ENCODE assay signal across 12 cellular contexts in the genomic region with DNA sequence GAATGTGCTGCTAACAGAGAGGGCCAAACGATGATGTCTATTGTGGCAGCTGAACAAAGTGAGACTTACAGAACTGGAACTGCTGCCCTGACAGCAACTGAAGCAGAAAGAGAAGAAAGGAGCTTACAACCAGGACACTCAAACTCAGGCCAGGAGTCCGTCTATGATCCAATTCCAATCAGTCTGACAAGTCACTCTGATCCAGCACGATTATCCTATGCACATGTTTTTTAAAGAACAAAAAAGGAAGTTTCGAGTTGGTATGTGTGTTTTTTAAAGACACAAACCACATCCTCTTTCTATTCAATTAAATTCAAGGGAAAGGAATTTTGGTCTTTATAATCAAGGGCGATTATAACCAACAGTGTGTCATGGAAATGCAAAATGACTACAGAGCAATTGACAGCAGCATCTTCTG. TPM values are rescaled to one million over a fixed set of nuclear protein-coding genes. Genes with fewer than 3 reads are reported as not detected.
DNase-seq lines count a peak whose midpoint lies in the region; ATAC-seq lines count a peak whose summit lies in the region.
"Had no signal": no experiment of that assay in that cellular context is flagged by ENCODE, and none has a peak within 500 bp of the region (broad histone marks: within the 10 kb centered on the region; RNA-seq: fewer than 3 reads in every experiment).

No MANE protein-coding gene starts in this region.

- no peak overlapping the region for H3K23ac ChIP-seq in mesenchymal stem cell (ENCODE audit: low read length in 2 of 2)

- no peak overlapping the region for H3K14ac ChIP-seq in mesenchymal stem cell (ENCODE audit: low read length in 2 of 2)

- H2BK12ac ChIP-seq in mesenchymal stem cell (ENCODE audit: low read length in 2 of 2): no peak overlapping the region

- no peaks in the 10 kb centered on the region for H3K9me3 ChIP-seq in mesenchymal stem cell (ENCODE audit: control insufficient read depth, low read length)

- H2AFZ ChIP-seq in mesenchymal stem cell (ENCODE audit: low read depth, low read length): no peak overlapping the region

- no peak overlapping the region for H3K18ac ChIP-seq in mesenchymal stem cell (ENCODE audit: low read depth in 1 of 2, low read length in 2 of 2)

- H2AK5ac ChIP-seq in mesenchymal stem cell (ENCODE audit: low read length, severe bottlenecking): no peak overlapping the region

- H2BK120ac ChIP-seq in mesenchymal stem cell (ENCODE audit: low read depth, low read length): no peak overlapping the region

- H3K4me2 ChIP-seq in mesenchymal stem cell (ENCODE audit: low read length, poor library complexity, severe bottlenecking): no peak overlapping the region

- no peak overlapping the region for H2BK15ac ChIP-seq in mesenchymal stem cell (ENCODE audit: low read depth, poor library complexity, severe bottlenecking)

- H3K27ac ChIP-seq in temporal lobe (ENCODE audit: low read depth, low read length) (peak overlapping the region; percentile 39), mesenchymal stem cell (ENCODE audit: low read length, poor library complexity, severe bottlenecking) (no peak overlapping the region)

- no peak overlapping the region for H3K9ac ChIP-seq in mesenchymal stem cell (ENCODE audit: low read length)

- WGBS in mesenchymal stem cell: 68% methylated on average over 2 of the region's 5 CpGs

- peak overlapping the region; percentile 60 for H3K27ac Mint-ChIP-seq in activated naive CD4-positive, alpha-beta T cell treated with anti-CD3 and anti-CD28 coated beads, Interleukin-2, amount 50 U/mL, for 24 hours
- H3K27ac Mint-ChIP-seq in activated T-cell treated with anti-CD3 and anti-CD28 coated beads, Interleukin-2, amount 50 U/mL, for 72 hours: no peak overlapping the region
- H3K27ac Mint-ChIP-seq: activated naive CD4-positive, alpha-beta T cell treated with anti-CD3 and anti-CD28 coated beads for 36 hours had no signal

- no peak overlapping the region for H2BK5ac ChIP-seq in mesenchymal stem cell (ENCODE audit: low read depth, low read length, poor library complexity, severe bottlenecking)

- no peak for ATAC-seq in activated T-cell treated with anti-CD3 and anti-CD28 coated beads, Interleukin-2, amount 50 U/mL, for 72 hours (replicated peaks in 1 of 2)
- ATAC-seq: PC-3 had no signal

- no peak overlapping the region for H3K4me3 Mint-ChIP-seq in activated naive CD4-positive, alpha-beta T cell treated with anti-CD3 and anti-CD28 coated beads, Interleukin-2, amount 50 U/mL, for 24 hours
- no peak overlapping the region for H3K4me3 Mint-ChIP-seq in activated T-cell treated with anti-CD3 and anti-CD28 coated beads, Interleukin-2, amount 50 U/mL, for 72 hours
- H3K4me3 Mint-ChIP-seq: activated naive CD4-positive, alpha-beta T cell treated with anti-CD3 and anti-CD28 coated beads for 36 hours had no signal

- H3K9me3 Mint-ChIP-seq in activated naive CD4-positive, alpha-beta T cell treated with anti-CD3 and anti-CD28 coated beads, Interleukin-2, amount 50 U/mL, for 24 hours: no peaks in the 10 kb centered on the region
- no peaks in the 10 kb centered on the region for H3K9me3 Mint-ChIP-seq in activated T-cell treated with anti-CD3 and anti-CD28 coated beads, Interleukin-2, amount 50 U/mL, for 72 hours
- H3K9me3 Mint-ChIP-seq: activated naive CD4-positive, alpha-beta T cell treated with anti-CD3 and anti-CD28 coated beads for 36 hours had no signal

- H3K4ac ChIP-seq in mesenchymal stem cell (ENCODE audit: low read depth in 1 of 2, low read length in 2 of 2): no peak overlapping the region

- no peak overlapping the region for H3K4me3 ChIP-seq in mesenchymal stem cell (ENCODE audit: insufficient read depth in 1 of 2, low read depth in 1 of 2, low read length in 2 of 2)

- H4K91ac ChIP-seq in mesenchymal stem cell (ENCODE audit: low read length): no peak overlapping the region

- H3K4me1 Mint-ChIP-seq in activated naive CD4-positive, alpha-beta T cell treated with anti-CD3 and anti-CD28 coated beads, Interleukin-2, amount 50 U/mL, for 24 hours: peaks cover 6% of the 10 kb centered on the region
- H3K4me1 Mint-ChIP-seq in activated T-cell treated with anti-CD3 and anti-CD28 coated beads, Interleukin-2, amount 50 U/mL, for 72 hours (ENCODE audit: low read depth): no peaks in the 10 kb centered on the region

- H3K27me3 ChIP-seq in mesenchymal stem cell (ENCODE audit: control insufficient read depth in 1 of 2, insufficient read depth in 1 of 2, low read length in 2 of 2): peaks cover 9 to 17% of the 10 kb centered on the region in 2 experiments

- H3K27me3 Mint-ChIP-seq in activated naive CD4-positive, alpha-beta T cell treated with anti-CD3 and anti-CD28 coated beads, Interleukin-2, amount 50 U/mL, for 24 hours: peaks cover 1% of the 10 kb centered on the region
- no peaks in the 10 kb centered on the region for H3K27me3 Mint-ChIP-seq in activated T-cell treated with anti-CD3 and anti-CD28 coated beads, Interleukin-2, amount 50 U/mL, for 72 hours (ENCODE audit: low read depth)

- no peak for DNase-seq in activated naive CD4-positive, alpha-beta T cell (lab: John Stamatoyannopoulos, UW)
- peak; percentile 69 for DNase-seq in SKM-1 (lab: John Stamatoyannopoulos, UW; ENCODE audit: unreplicated experiment)
- DNase-seq in germinal center (ENCODE audit: low spot score): peak; percentile 37
- DNase-seq in activated T-cell treated with anti-CD3 and anti-CD28 coated beads, Interleukin-2, amount 50 U/mL, for 72 hours: no peak
- DNase-seq in NCI-H1105 treated with DMSO at 0.1 percent for 48 hours (lab: John Stamatoyannopoulos, UW): no peak
- no peak for DNase-seq in mesenchymal stem cell
- DNase-seq: 8988T; activated naive CD4-positive, alpha-beta T cell treated with anti-CD3 and anti-CD28 coated beads for 36 hours; PC-3; trophoblast cell had no signal

- no peaks in the 10 kb centered on the region for H3K36me3 Mint-ChIP-seq in activated naive CD4-positive, alpha-beta T cell treated with anti-CD3 and anti-CD28 coated beads, Interleukin-2, amount 50 U/mL, for 24 hours
- H3K36me3 Mint-ChIP-seq in activated T-cell treated with anti-CD3 and anti-CD28 coated beads, Interleukin-2, amount 50 U/mL, for 72 hours (ENCODE audit: insufficient read depth in 2 of 2): no peaks in the 10 kb centered on the region

- H3K79me1 ChIP-seq in mesenchymal stem cell (replicated peaks; ENCODE audit: low read length, poor library complexity, severe bottlenecking): no peaks in the 10 kb centered on the region

- H4K8ac ChIP-seq in mesenchymal stem cell (ENCODE audit: low read length): no peak overlapping the region

- no peaks in the 10 kb centered on the region for H3K4me1 ChIP-seq in mesenchymal stem cell (ENCODE audit: control insufficient read depth, insufficient read depth, low read depth, low read length)

- H3K36me3 ChIP-seq in mesenchymal stem cell (ENCODE audit: control insufficient read depth in 1 of 2, insufficient read depth in 2 of 2, low read depth in 1 of 2, low read length in 2 of 2): no peaks in the 10 kb centered on the region

RNA-seq across cellular contexts. Expression of a gene that starts 42.4 kb away (rescaled TPM):
- total RNA-seq in temporal lobe: 93.2 TPM
- 10 to 100 TPM; 75.5 to 88.4 TPM for total RNA-seq in activated T-cell treated with anti-CD3 and anti-CD28 coated beads, Interleukin-2, amount 50 U/mL, for 72 hours
- polyA plus RNA-seq in mesenchymal stem cell (2013, experiment 1 of 2): 13.8 TPM
- 12.8 TPM for polyA plus RNA-seq in mesenchymal stem cell (2013, experiment 2 of 2)

Comparison
In these comparisons a context has a peak if more than half of its experiments do, and no peak if none do; other contexts are left out.
1. DNase-seq: peak in SKM-1 (single experiment) and germinal center (single experiment); none in activated naive CD4-positive, alpha-beta T cell (0 of 4), activated T-cell treated with anti-CD3 and anti-CD28 coated beads, Interleukin-2, amount 50 U/mL, for 72 hours (0 of 2), NCI-H1105 treated with DMSO at 0.1 percent for 48 hours (single experiment) and mesenchymal stem cell (single experiment).